18 cellular contexts compared by ENCODE assay signal in genomic region chr10:13627459-13628310, GRCh38.
"Had no signal": no experiment of that assay in that cellular context is flagged by ENCODE, and none has a peak within 500 bp of the region (broad histone marks: within the 10 kb centered on the region; RNA-seq: fewer than 3 reads in every experiment).

No MANE protein-coding gene starts in this region.

- H3K27me3 Mint-ChIP-seq: activated CD8-positive, alpha-beta memory T cell treated with anti-CD3 and anti-CD28 coated beads, Interleukin-2, amount 10 ng/mL, durations not matched to agents 7 days and 5 days; central memory CD8-positive, alpha-beta T cell; naive thymus-derived CD8-positive, alpha-beta T cell had no signal

- H3K27ac Mint-ChIP-seq: activated CD8-positive, alpha-beta memory T cell treated with anti-CD3 and anti-CD28 coated beads, Interleukin-2, amount 10 ng/mL, durations not matched to agents 7 days and 5 days had no signal

- FAIRE-seq: islet of Langerhans had no signal

- DNase-seq: activated CD4-positive, alpha-beta T cell treated with anti-CD3 and anti-CD28 coated beads, Interleukin-2, amount 50 U/mL, for 48 hours; activated CD8-positive, alpha-beta memory T cell treated with anti-CD3 and anti-CD28 coated beads, Interleukin-2, amount 10 ng/mL, durations not matched to agents 7 days and 5 days; activated gamma-delta T cell treated with Interleukin-2 at 50 U/mL for 16 hours; activated T-cell treated with anti-CD3 and anti-CD28 coated beads, Interleukin-2, amount 50 U/mL, for 4 hours; effector memory CD4-positive, alpha-beta T cell; foreskin fibroblast; mucosa of descending colon; naive thymus-derived CD8-positive, alpha-beta T cell; occipital lobe; psoas muscle; right lobe of liver; stimulated activated CD4-positive, alpha-beta T cell treated with anti-CD3 and anti-CD28 coated beads, Interleukin-2, amount 100 ng/mL, for 24 hours; stimulated activated naive CD4-positive, alpha-beta T cell treated with Interleukin-2 at 50 U/mL for 16 hours; T-helper 2 cell; upper lobe of left lung had no signal

- H3K9me3 ChIP-seq: mucosa of descending colon, psoas muscle, right lobe of liver, upper lobe of left lung had no signal

- H3K4me3 ChIP-seq: mucosa of descending colon, psoas muscle, right lobe of liver, upper lobe of left lung had no signal

- H3K27me3 ChIP-seq: right lobe of liver, upper lobe of left lung had no signal

- ATAC-seq: activated CD4-positive, CD25-positive, alpha-beta regulatory T cell treated with anti-CD3 and anti-CD28 coated beads, Interleukin-2, amount 50 U/mL, for 24 hours; activated CD8-positive, alpha-beta memory T cell treated with anti-CD3 and anti-CD28 coated beads, Interleukin-2, amount 10 ng/mL, durations not matched to agents 7 days and 5 days; activated T-cell treated with anti-CD3 and anti-CD28 coated beads, Interleukin-2, amount 50 U/mL, for 4 hours; naive thymus-derived CD8-positive, alpha-beta T cell; psoas muscle had no signal

- H3K27ac ChIP-seq: psoas muscle, right lobe of liver had no signal

- H3K4me1 Mint-ChIP-seq: activated CD8-positive, alpha-beta memory T cell treated with anti-CD3 and anti-CD28 coated beads, Interleukin-2, amount 10 ng/mL, durations not matched to agents 7 days and 5 days; naive thymus-derived CD8-positive, alpha-beta T cell had no signal

- H3K9me3 Mint-ChIP-seq: activated T-cell treated with anti-CD3 and anti-CD28 coated beads, Interleukin-2, amount 50 U/mL, for 4 hours; central memory CD8-positive, alpha-beta T cell; naive thymus-derived CD8-positive, alpha-beta T cell had no signal

- H3K4me1 ChIP-seq: right lobe of liver had no signal

- H3K4me3 Mint-ChIP-seq: activated CD8-positive, alpha-beta memory T cell treated with anti-CD3 and anti-CD28 coated beads, Interleukin-2, amount 10 ng/mL, durations not matched to agents 7 days and 5 days; activated T-cell treated with anti-CD3 and anti-CD28 coated beads, Interleukin-2, amount 50 U/mL, for 4 hours; central memory CD8-positive, alpha-beta T cell; naive thymus-derived CD8-positive, alpha-beta T cell had no signal
